ENCODE assay signal across 20 cellular contexts in genomic region chr13:21548577-21548976, GRCh38. TPM values are rescaled to one million over a fixed set of nuclear protein-coding genes. Genes with fewer than 3 reads are reported as not detected.
A peak's percentile ranks its signal among the peaks of the same experiment; 100 is the strongest.
DNase-seq lines count a peak whose midpoint lies in the region; ATAC-seq and TF ChIP-seq lines count a peak whose summit lies in the region.
"Had no signal": no experiment of that assay in that cellular context is flagged by ENCODE, and none has a peak within 500 bp of the region (broad histone marks: within the 10 kb centered on the region; RNA-seq: fewer than 3 reads in every experiment).

No MANE protein-coding gene starts in this region.

- ATAC-seq in right cardiac atrium, result no peak
- peak; percentile 61 for ATAC-seq in foreskin keratinocyte
- ATAC-seq: A549; CD8-positive, alpha-beta T cell; GM12878 had no signal

- WGBS in right cardiac atrium, result 89% methylated on average over 5 of the region's 5 CpGs
- WGBS in trophoblast cell (ENCODE audit: extremely low coverage, insufficient coverage, insufficient read length), result no CpG with 5 or more reads among the region's 5 CpGs
- no CpG with 5 or more reads among the region's 5 CpGs for WGBS in mesendoderm (ENCODE audit: extremely low coverage, insufficient coverage, low lambda C conversion rate)

- H2BK120ac ChIP-seq in trophoblast cell (ENCODE audit: insufficient read depth, low read length, poor library complexity) (no peak overlapping the region), mesendoderm (ENCODE audit: low read depth, low read length) (no peak overlapping the region)

- no peak overlapping the region for H2BK15ac ChIP-seq in mesendoderm (replicated peaks; ENCODE audit: low read depth)

- H3K4me3 ChIP-seq in cardiac muscle cell (no peak overlapping the region), right cardiac atrium (ENCODE audit: low read length) (no peak overlapping the region), trophoblast cell (ENCODE audit: low read depth, low read length) (no peak overlapping the region), mesendoderm (ENCODE audit: low read length) (no peak overlapping the region)
- H3K4me3 ChIP-seq: A549; BLaER1 treated with 17β-estradiol and CSF1 and Interleukin-3, amounts not matched to agents 10 nM and 100 nM; GM12878 had no signal

- intact Hi-C loops in right cardiac atrium (cut with DNase I), result no loop called here

- H3K27me3 ChIP-seq in cardiac muscle cell, result no peaks in the 10 kb centered on the region
- H3K27me3 ChIP-seq in right cardiac atrium (ENCODE audit: control insufficient read depth, insufficient read depth), result no peaks in the 10 kb centered on the region
- no peaks in the 10 kb centered on the region for H3K27me3 ChIP-seq in foreskin keratinocyte
- H3K27me3 ChIP-seq in trophoblast cell (ENCODE audit: insufficient read depth, low read length), result no peaks in the 10 kb centered on the region
- no peaks in the 10 kb centered on the region for H3K27me3 ChIP-seq in mesendoderm (ENCODE audit: insufficient read depth, low read length, poor library complexity)
- H3K27me3 ChIP-seq: BLaER1 treated with 17β-estradiol and CSF1 and Interleukin-3, amounts not matched to agents 10 nM and 100 nM had no signal

- H3K56ac ChIP-seq in mesendoderm (ENCODE audit: low read length), result no peak overlapping the region

- H3K4ac ChIP-seq in trophoblast cell (ENCODE audit: low read depth, low read length) (no peak overlapping the region), mesendoderm (ENCODE audit: low read depth, low read length) (no peak overlapping the region)

- H2BK12ac ChIP-seq in trophoblast cell (ENCODE audit: low read length), result no peak overlapping the region

- no peak overlapping the region for H4K12ac ChIP-seq in trophoblast cell (ENCODE audit: low read depth, low read length)

- no peaks in the 10 kb centered on the region for H3K79me2 ChIP-seq in trophoblast cell (ENCODE audit: control insufficient read depth, insufficient read depth, low read length, poor library complexity)
- no peaks in the 10 kb centered on the region for H3K79me2 ChIP-seq in mesendoderm (ENCODE audit: control insufficient read depth, insufficient read depth, low read length)

- no peak overlapping the region for H4K91ac ChIP-seq in trophoblast cell (ENCODE audit: low read depth, low read length)

- H3K23ac ChIP-seq in trophoblast cell (ENCODE audit: low read length) (no peak overlapping the region), mesendoderm (ENCODE audit: low read length) (no peak overlapping the region)

- H3K79me1 ChIP-seq in trophoblast cell (ENCODE audit: low read length) (no peaks in the 10 kb centered on the region), mesendoderm (ENCODE audit: low read length) (peaks cover 2% of the 10 kb centered on the region)

- no peak overlapping the region for H4K5ac ChIP-seq in mesendoderm (ENCODE audit: low read length)

- no peak overlapping the region for H2AK5ac ChIP-seq in trophoblast cell (ENCODE audit: low read length)
- no peak overlapping the region for H2AK5ac ChIP-seq in mesendoderm (ENCODE audit: low read length)

- DNase-seq in cardiac muscle cell (ENCODE audit: low read depth in 1 of 2, low spot score in 1 of 2), result no peak
- DNase-seq in right cardiac atrium, result no peak
- DNase-seq in foreskin keratinocyte, result peak; percentile 27 to 54
- peak; percentile 27 to 61 for DNase-seq in trophoblast cell
- DNase-seq in NCI-H1105 (lab: John Stamatoyannopoulos, UW), result no peak
- DNase-seq in mesendoderm, result no peak
- DNase-seq: AML-193; Caco-2; Calu3; CD4-positive, alpha-beta T cell; CD8-positive, alpha-beta T cell; DMS79; DND-41; EL; GDM1 had no signal

- H4K8ac ChIP-seq in trophoblast cell (ENCODE audit: low read depth, low read length), result no peak overlapping the region
- H4K8ac ChIP-seq in mesendoderm (ENCODE audit: low read depth, low read length), result no peak overlapping the region

- H3K18ac ChIP-seq in trophoblast cell (ENCODE audit: low read length) (no peak overlapping the region), mesendoderm (ENCODE audit: low read length) (no peak overlapping the region)

- H3K4me2 ChIP-seq in trophoblast cell (ENCODE audit: low read length), result no peak overlapping the region
- H3K4me2 ChIP-seq in mesendoderm (ENCODE audit: low read length), result no peak overlapping the region
- H3K4me2 ChIP-seq: A549; BLaER1 treated with 17β-estradiol and CSF1 and Interleukin-3, amounts not matched to agents 10 nM and 100 nM had no signal

- H3K9me3 ChIP-seq in cardiac muscle cell (ENCODE audit: low read depth) (no peaks in the 10 kb centered on the region), right cardiac atrium (ENCODE audit: control insufficient read depth, low read length) (no peaks in the 10 kb centered on the region), trophoblast cell (ENCODE audit: insufficient read depth, low read depth, low read length) (no peaks in the 10 kb centered on the region)
- H3K9me3 ChIP-seq: A549 had no signal

- H2BK5ac ChIP-seq in trophoblast cell (ENCODE audit: low read depth, low read length, poor library complexity) (no peak overlapping the region), mesendoderm (ENCODE audit: low read length) (no peak overlapping the region)

- no peak for TF ChIP-seq CTCF in cardiac muscle cell (IDR thresholded peaks at IDR 0.05; ENCODE audit: low read depth, low read length)
- no peak for TF ChIP-seq CTCF in foreskin keratinocyte (conservative IDR thresholded peaks at IDR 0.05)

- H3K9ac ChIP-seq in trophoblast cell (ENCODE audit: low read length), result no peak overlapping the region
- H3K9ac ChIP-seq in mesendoderm (ENCODE audit: low read length), result no peak overlapping the region
- H3K9ac ChIP-seq: BLaER1 treated with 17β-estradiol and CSF1 and Interleukin-3, amounts not matched to agents 10 nM and 100 nM had no signal

- H3K4me1 ChIP-seq in cardiac muscle cell (ENCODE audit: low read depth), result no peaks in the 10 kb centered on the region
- H3K4me1 ChIP-seq in right cardiac atrium (ENCODE audit: control insufficient read depth, insufficient read depth, low read length), result peaks cover 2% of the 10 kb centered on the region
- no peaks in the 10 kb centered on the region for H3K4me1 ChIP-seq in foreskin keratinocyte
- H3K4me1 ChIP-seq in trophoblast cell (ENCODE audit: control insufficient read depth in 1 of 2, insufficient read depth in 2 of 2, low read length in 2 of 2), result no peaks in the 10 kb centered on the region
- no peaks in the 10 kb centered on the region for H3K4me1 ChIP-seq in mesendoderm (ENCODE audit: control insufficient read depth, low read depth, low read length)
- H3K4me1 ChIP-seq: A549 had no signal

- H3K36me3 ChIP-seq in cardiac muscle cell (no peaks in the 10 kb centered on the region), trophoblast cell (ENCODE audit: control insufficient read depth in 1 of 2, insufficient read depth in 2 of 2, low read length in 2 of 2) (no peaks in the 10 kb centered on the region), mesendoderm (ENCODE audit: control insufficient read depth, insufficient read depth, low read length) (no peaks in the 10 kb centered on the region)

- no peak overlapping the region for H2AFZ ChIP-seq in trophoblast cell (ENCODE audit: insufficient read depth, low read length, poor library complexity)

- H3K27ac ChIP-seq in cardiac muscle cell, result peak overlapping the region; percentile 39
- H3K27ac ChIP-seq in right cardiac atrium (ENCODE audit: low read length), result no peak overlapping the region
- no peak overlapping the region for H3K27ac ChIP-seq in foreskin keratinocyte
- no peak overlapping the region for H3K27ac ChIP-seq in trophoblast cell (ENCODE audit: low read depth, low read length)
- H3K27ac ChIP-seq in mesendoderm (ENCODE audit: low read depth, low read length), result no peak overlapping the region
- H3K27ac ChIP-seq: 22Rv1; A549; BLaER1 treated with 17β-estradiol and CSF1 and Interleukin-3, amounts not matched to agents 10 nM and 100 nM; C4-2B had no signal

- H3K14ac ChIP-seq in trophoblast cell (ENCODE audit: low read length), result no peak overlapping the region

RNA-seq across cellular contexts. Expression of gene MICU2, which starts 55.4 kb away (rescaled TPM):
- total RNA-seq in cardiac muscle cell, result 111 and 205 TPM in 2 replicates
- 67.4 and 75.6 TPM in 2 replicates for polyA plus RNA-seq in cardiac muscle cell
- total RNA-seq in right cardiac atrium, result 10 to 100 TPM; 50.9 to 56.0 (median 52.8) TPM
- 70.6 TPM for polyA plus RNA-seq in right cardiac atrium
- total RNA-seq in foreskin keratinocyte, result 35.1 and 35.4 TPM in 2 replicates
- 23.5 and 26.5 TPM in 2 replicates for polyA plus RNA-seq in foreskin keratinocyte
- polyA plus RNA-seq in trophoblast cell (2013), result 31.8 and 35.0 TPM in 2 replicates
- polyA plus RNA-seq in mesendoderm (2013, experiment 1 of 2), result 37.2 TPM
- 37.5 TPM for polyA plus RNA-seq in mesendoderm (2013, experiment 2 of 2)

Comparison
In these comparisons a context has a peak if more than half of its experiments do, and no peak if none do; other contexts are left out.
1. DNase-seq: peak in foreskin keratinocyte (2 of 2) and trophoblast cell (2 of 2); none in cardiac muscle cell (0 of 2), right cardiac atrium (0 of 3), NCI-H1105 (single experiment) and mesendoderm (single experiment).